ENCODE assay signal across 12 cellular contexts in the genomic region with DNA sequence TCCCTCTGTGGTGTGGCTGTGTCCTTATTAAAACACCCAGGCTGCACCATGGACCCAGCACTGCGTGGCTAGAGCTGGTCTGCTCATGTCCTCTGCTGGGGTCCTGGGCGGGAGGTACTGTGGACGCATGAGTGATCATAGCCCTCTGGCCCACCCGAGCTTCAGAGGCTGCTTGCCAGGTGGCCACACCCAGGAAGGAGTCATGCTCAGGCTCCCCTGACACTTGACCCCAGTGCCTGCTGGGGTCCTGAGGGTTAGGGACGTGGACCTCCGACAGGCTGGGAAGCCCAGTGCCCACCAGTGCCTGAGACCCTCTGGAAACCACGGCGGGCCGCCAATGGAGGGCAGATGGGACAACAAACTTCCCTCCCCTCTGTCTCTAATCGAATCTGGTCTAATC.
"Had no signal": no experiment of that assay in that cellular context is flagged by ENCODE, and none has a peak within 500 bp of the region (broad histone marks: within the 10 kb centered on the region; RNA-seq: fewer than 3 reads in every experiment).

No MANE protein-coding gene starts in this region.

- H3K4me3 Mint-ChIP-seq: activated CD8-positive, alpha-beta T cell treated with anti-CD3 and anti-CD28 coated beads for 36 hours; activated naive CD4-positive, alpha-beta T cell treated with anti-CD3 and anti-CD28 coated beads, Interleukin-2, amount 50 U/mL, for 24 hours; activated T-cell treated with anti-CD3 and anti-CD28 coated beads, Interleukin-2, amount 50 U/mL, for 24 hours; effector memory CD8-positive, alpha-beta T cell; natural killer cell had no signal

- H3K27me3 Mint-ChIP-seq: activated naive CD4-positive, alpha-beta T cell treated with anti-CD3 and anti-CD28 coated beads, Interleukin-2, amount 50 U/mL, for 24 hours had no signal

- H3K36me3 Mint-ChIP-seq: activated naive CD4-positive, alpha-beta T cell treated with anti-CD3 and anti-CD28 coated beads, Interleukin-2, amount 50 U/mL, for 24 hours; natural killer cell had no signal

- H3K36me3 ChIP-seq: thyroid gland had no signal

- H3K9me3 Mint-ChIP-seq: activated CD8-positive, alpha-beta T cell treated with anti-CD3 and anti-CD28 coated beads for 36 hours; activated naive CD4-positive, alpha-beta T cell treated with anti-CD3 and anti-CD28 coated beads, Interleukin-2, amount 50 U/mL, for 24 hours; activated T-cell treated with anti-CD3 and anti-CD28 coated beads, Interleukin-2, amount 50 U/mL, for 24 hours; activated T-helper 2 cell treated with anti-CD3 and anti-CD28 coated beads, Interferon-gamma antibody, Interleukin-2, Interleukin-4, amounts not matched to agents 10 μg/mL and 5 μg/mL and 100 μg/mL, durations not matched to agents 14 hours and 24 hours and 36 hours; effector memory CD8-positive, alpha-beta T cell; natural killer cell had no signal

- H3K4me1 Mint-ChIP-seq: activated naive CD4-positive, alpha-beta T cell treated with anti-CD3 and anti-CD28 coated beads, Interleukin-2, amount 50 U/mL, for 24 hours had no signal

- FAIRE-seq: TTC549 had no signal

- H3K27me3 ChIP-seq: thyroid gland had no signal

- H3K27ac Mint-ChIP-seq: activated CD8-positive, alpha-beta T cell treated with anti-CD3 and anti-CD28 coated beads for 36 hours; activated naive CD4-positive, alpha-beta T cell treated with anti-CD3 and anti-CD28 coated beads, Interleukin-2, amount 50 U/mL, for 24 hours; activated T-cell treated with anti-CD3 and anti-CD28 coated beads, Interleukin-2, amount 50 U/mL, for 24 hours; activated T-helper 2 cell treated with anti-CD3 and anti-CD28 coated beads, Interferon-gamma antibody, Interleukin-2, Interleukin-4, amounts not matched to agents 10 μg/mL and 5 μg/mL and 100 μg/mL, durations not matched to agents 14 hours and 24 hours and 36 hours; effector memory CD8-positive, alpha-beta T cell; natural killer cell had no signal

- H3K27ac ChIP-seq: thyroid gland had no signal

- ATAC-seq: activated CD8-positive, alpha-beta T cell treated with anti-CD3 and anti-CD28 coated beads for 36 hours; effector memory CD8-positive, alpha-beta T cell; natural killer cell had no signal

- DNase-seq: activated CD4-positive, alpha-beta T cell treated with anti-CD3 and anti-CD28 coated beads for 48 hours; activated CD8-positive, alpha-beta T cell treated with anti-CD3 and anti-CD28 coated beads for 36 hours; activated T-cell treated with anti-CD3 and anti-CD28 coated beads, Interleukin-2, amount 50 U/mL, for 24 hours; amniotic stem cell; effector memory CD8-positive, alpha-beta T cell; mesendoderm; natural killer cell; SW 1271 had no signal

- H3K4me3 ChIP-seq: thyroid gland had no signal

- H3K9me3 ChIP-seq: thyroid gland had no signal
